In genomic region chr1:121519756-121520286, GRCh38 we compare ENCODE assay signal across 8 cellular contexts.
DNase-seq lines count a peak whose midpoint lies in the region; ATAC-seq and TF ChIP-seq lines count a peak whose summit lies in the region.
"Not testable (repeated sequence)": the region's sequence is repeated elsewhere in the genome, so short reads cannot be mapped to it uniquely, and the experiment has no call there.

No MANE protein-coding gene starts in this region.

- not testable (repeated sequence) for H3K14ac ChIP-seq in IMR-90 (replicated peaks; ENCODE audit: low read depth, low read length)

- not testable (repeated sequence) for ATAC-seq in IMR-90 (ENCODE audit: low read depth); activated naive CD4-positive, alpha-beta T cell treated with anti-CD3 and anti-CD28 coated beads, Interleukin-2, amount 50 U/mL, for 72 hours; naive thymus-derived CD4-positive, alpha-beta T cell

- not testable (repeated sequence) for BruUV-seq in IMR-90 (replicated peaks; lab: Mats Ljungman, UMichigan)

- H3K79me1 ChIP-seq in IMR-90 (ENCODE audit: low read depth in 1 of 2, low read length in 2 of 2): not testable (repeated sequence)

- not testable (repeated sequence) for H3K4ac ChIP-seq in IMR-90 (ENCODE audit: low read depth, low read length)

- TF ChIP-seq RAD21 in IMR-90 (IDR thresholded peaks at IDR 0.05; ENCODE audit: low read length): not testable (repeated sequence)

- not testable (repeated sequence) for H3K23ac ChIP-seq in IMR-90 (ENCODE audit: low read depth, low read length)

- intact Hi-C loops in IMR-90 (cut with micrococcal nuclease): loop anchor here (5.0 kb wide), 3 partner anchors 37 to 77 kb away; no protein-coding TSS in a partner anchor
- intact Hi-C loops in naive thymus-derived CD4-positive, alpha-beta T cell (cut with micrococcal nuclease): loop anchor here (1.0 to 10.0 kb wide), 7 partner anchors 31 to 1805 kb away; partner anchors contain the start of genes FAM72B (in 1 of the 2), PHGDH (in 1 of the 2) and SRGAP2C (in 1 of the 2)

- not testable (repeated sequence) for H2AK9ac ChIP-seq in IMR-90 (replicated peaks; ENCODE audit: low read depth, low read length, poor library complexity)

- H3F3A ChIP-seq in smooth muscle cell (ENCODE audit: low read depth): not testable (repeated sequence)

- dilution Hi-C loops in IMR-90 (cut with HindIII; ENCODE audit: low sequenced_read_pairs, unreplicated experiment): not testable (repeated sequence)

- H4K5ac ChIP-seq in IMR-90 (ENCODE audit: low read depth, low read length): not testable (repeated sequence)

- not testable (repeated sequence) for H3K4me1 ChIP-seq in IMR-90 (ENCODE audit: control insufficient read depth, insufficient read depth, low read length); iPS DF 6.9 (ENCODE audit: control insufficient read depth, insufficient read depth, low read length); smooth muscle cell (ENCODE audit: low read depth)
- H3K4me1 ChIP-seq in effector memory CD4-positive, alpha-beta T cell (ENCODE audit: control insufficient read depth, insufficient read depth, low read length, poor library complexity, severe bottlenecking): peaks cover 18% of the 10 kb centered on the region
- peaks cover 30 to 36% of the 10 kb centered on the region in 2 donors for H3K4me1 ChIP-seq in naive thymus-derived CD4-positive, alpha-beta T cell (ENCODE audit: control insufficient read depth in 2 of 2, insufficient read depth in 2 of 2, low read length in 2 of 2)

- H3K79me2 ChIP-seq in smooth muscle cell (ENCODE audit: low read depth): not testable (repeated sequence)

- peaks cover 38% of the 10 kb centered on the region for H3K4me1 Mint-ChIP-seq in T-helper 1 cell treated with Interleukin-12 subunit alpha and Interleukin-12 subunit beta and Interleukin-4 antibody, amounts not matched to agents 30 μg/mL and 1 μg/mL, for 36 hours (ENCODE audit: low read depth)
- H3K4me1 Mint-ChIP-seq in naive thymus-derived CD4-positive, alpha-beta T cell: peaks cover 37 to 73% (median 62%) of the 10 kb centered on the region in 7 donors

- DNase-seq in AG09309 (ENCODE audit: low read depth); IMR-90; activated naive CD4-positive, alpha-beta T cell treated with anti-CD3 and anti-CD28 coated beads, Interleukin-2, amount 50 U/mL, for 72 hours (ENCODE audit: low spot score in 2 of 2); effector memory CD4-positive, alpha-beta T cell; iPS DF 6.9 (ENCODE audit: low read depth, low spot score); smooth muscle cell (lab: John Stamatoyannopoulos, UW; ENCODE audit: unreplicated experiment): not testable (repeated sequence)
- peak in 1 of 9 donors; percentile 39 for DNase-seq in naive thymus-derived CD4-positive, alpha-beta T cell

- H2BK120ac ChIP-seq in IMR-90 (ENCODE audit: low read depth, low read length): not testable (repeated sequence)

- H3K9me3 ChIP-seq in IMR-90 (ENCODE audit: control insufficient read depth, insufficient read depth, low read length); effector memory CD4-positive, alpha-beta T cell (ENCODE audit: control insufficient read depth, low read length); iPS DF 6.9 (ENCODE audit: control insufficient read depth, insufficient read depth, low read length); naive thymus-derived CD4-positive, alpha-beta T cell (ENCODE audit: control insufficient read depth in 2 of 3, low read length in 3 of 3); smooth muscle cell (replicated peaks; ENCODE audit: low read depth): not testable (repeated sequence)

- not testable (repeated sequence) for H2BK20ac ChIP-seq in IMR-90 (ENCODE audit: low read depth, low read length)

- not testable (repeated sequence) for TF ChIP-seq CTCF in AG09309 (IDR thresholded peaks at IDR 0.05; ENCODE audit: control insufficient read depth, insufficient read depth, low read depth, low read length, missing control alignments); IMR-90 (conservative IDR thresholded peaks at IDR 0.05; ENCODE audit: low read depth, low read length); smooth muscle cell (IDR thresholded peaks at IDR 0.05; ENCODE audit: borderline replicate concordance, insufficient read depth, poor library complexity, severe bottlenecking)

- peak overlapping the region; percentile 37 for H3K4me3 ChIP-seq in AG09309 (ENCODE audit: control insufficient read depth, low read depth, low read length)
- H3K4me3 ChIP-seq in IMR-90 (ENCODE audit: insufficient read depth, low read depth, low read length): not testable (repeated sequence)
- H3K4me3 ChIP-seq in effector memory CD4-positive, alpha-beta T cell (ENCODE audit: insufficient read depth, low read depth, low read length, poor library complexity, severe bottlenecking): peak overlapping the region; percentile 84
- peak overlapping the region; percentile 35; the same call in 1 of the 2 replicates for H3K4me3 ChIP-seq in iPS DF 6.9 (ENCODE audit: low read length)
- peak overlapping the region; percentile 86 for H3K4me3 ChIP-seq in naive thymus-derived CD4-positive, alpha-beta T cell (ENCODE audit: low read length)
- H3K4me3 ChIP-seq in smooth muscle cell: peak overlapping the region; percentile 71

- H2AFZ ChIP-seq in IMR-90 (replicated peaks; ENCODE audit: low read length, poor library complexity) (peak overlapping the region; percentile 63), smooth muscle cell (ENCODE audit: low read depth) (peak overlapping the region; percentile 83)

- not testable (repeated sequence) for H3K9me3 Mint-ChIP-seq in T-helper 1 cell treated with Interleukin-12 subunit alpha and Interleukin-12 subunit beta and Interleukin-4 antibody, amounts not matched to agents 30 μg/mL and 1 μg/mL, for 36 hours; activated naive CD4-positive, alpha-beta T cell treated with anti-CD3 and anti-CD28 coated beads, Interleukin-2, amount 50 U/mL, for 72 hours
- H3K9me3 Mint-ChIP-seq in naive thymus-derived CD4-positive, alpha-beta T cell: peaks cover 0 to 10% (median 0%) of the 10 kb centered on the region in 11 donors

- not testable (repeated sequence) for H3K56ac ChIP-seq in IMR-90 (ENCODE audit: extremely low read depth, insufficient read depth, low read length)

- WGBS in IMR-90 (ENCODE audit: extremely low coverage in 2 of 2, insufficient read length in 1 of 2), 2 experiments: no CpG with 5 or more reads among the region's 19 CpGs
- WGBS in iPS DF 6.9 (ENCODE audit: insufficient coverage, insufficient read length): no CpG with 5 or more reads among the region's 19 CpGs
- 53% methylated on average over 19 of the region's 19 CpGs for whole genome bisulfite sequencing in smooth muscle cell (ENCODE audit: low lambda C conversion rate)

- H4K8ac ChIP-seq in IMR-90 (ENCODE audit: low read depth in 2 of 2, low read length in 2 of 2): not testable (repeated sequence)

- TF ChIP-seq POLR2A in IMR-90 (IDR thresholded peaks at IDR 0.05; ENCODE audit: low read depth, low read length): not testable (repeated sequence)

- peak overlapping the region; percentile 90 for H3K4me3 Mint-ChIP-seq in T-helper 1 cell treated with Interleukin-12 subunit alpha and Interleukin-12 subunit beta and Interleukin-4 antibody, amounts not matched to agents 30 μg/mL and 1 μg/mL, for 36 hours
- peak overlapping the region; percentile 70 to 97 (median 91) for H3K4me3 Mint-ChIP-seq in naive thymus-derived CD4-positive, alpha-beta T cell

- peaks cover 26% of the 10 kb centered on the region for H3K27me3 ChIP-seq in IMR-90 (ENCODE audit: control insufficient read depth, insufficient read depth, low read length)
- H3K27me3 ChIP-seq in effector memory CD4-positive, alpha-beta T cell (replicated peaks; ENCODE audit: control insufficient read depth, insufficient read depth, low read length, poor library complexity, severe bottlenecking); iPS DF 6.9 (ENCODE audit: control insufficient read depth, insufficient read depth, low read length); naive thymus-derived CD4-positive, alpha-beta T cell (ENCODE audit: control insufficient read depth in 2 of 2, insufficient read depth in 2 of 2, low read length in 2 of 2); smooth muscle cell (ENCODE audit: low read depth): not testable (repeated sequence)

- H3K27ac ChIP-seq in IMR-90 (ENCODE audit: insufficient read depth, low read length); iPS DF 6.9 (ENCODE audit: low read length); smooth muscle cell (ENCODE audit: low read depth): not testable (repeated sequence)
- peak overlapping the region; percentile 85 for H3K27ac ChIP-seq in effector memory CD4-positive, alpha-beta T cell (ENCODE audit: insufficient read depth, low read length, poor library complexity, severe bottlenecking)
- H3K27ac ChIP-seq in naive thymus-derived CD4-positive, alpha-beta T cell (ENCODE audit: low read depth, low read length): peak overlapping the region; percentile 76

- H3K27me3 Mint-ChIP-seq in T-helper 1 cell treated with Interleukin-12 subunit alpha and Interleukin-12 subunit beta and Interleukin-4 antibody, amounts not matched to agents 30 μg/mL and 1 μg/mL, for 36 hours (ENCODE audit: low read depth); naive thymus-derived CD4-positive, alpha-beta T cell: not testable (repeated sequence)

- H3K36me3 ChIP-seq in IMR-90 (ENCODE audit: control insufficient read depth, insufficient read depth, low read length); effector memory CD4-positive, alpha-beta T cell (ENCODE audit: control insufficient read depth, insufficient read depth, low read length); iPS DF 6.9 (ENCODE audit: control insufficient read depth, insufficient read depth, low read length); naive thymus-derived CD4-positive, alpha-beta T cell (ENCODE audit: control insufficient read depth in 2 of 3, insufficient read depth in 3 of 3, low read length in 3 of 3); smooth muscle cell (ENCODE audit: low read depth): not testable (repeated sequence)

- not testable (repeated sequence) for H2AK5ac ChIP-seq in IMR-90 (ENCODE audit: low read depth, low read length)

- not testable (repeated sequence) for H3K9ac ChIP-seq in IMR-90 (ENCODE audit: low read depth, low read length); smooth muscle cell (ENCODE audit: low read depth)

- peaks cover 12% of the 10 kb centered on the region for H3K36me3 Mint-ChIP-seq in T-helper 1 cell treated with Interleukin-12 subunit alpha and Interleukin-12 subunit beta and Interleukin-4 antibody, amounts not matched to agents 30 μg/mL and 1 μg/mL, for 36 hours (ENCODE audit: low read depth)
- H3K36me3 Mint-ChIP-seq in activated naive CD4-positive, alpha-beta T cell treated with anti-CD3 and anti-CD28 coated beads, Interleukin-2, amount 50 U/mL, for 72 hours: not testable (repeated sequence)
- peaks cover 0 to 37% (median 0%) of the 10 kb centered on the region in 5 donors for H3K36me3 Mint-ChIP-seq in naive thymus-derived CD4-positive, alpha-beta T cell

- in situ Hi-C loops in IMR-90 (cut with MboI; ENCODE audit: low sequenced_read_pairs): not testable (repeated sequence)

- not testable (repeated sequence) for H3K9me1 ChIP-seq in IMR-90 (ENCODE audit: insufficient read depth, low read length)

- H3K18ac ChIP-seq in IMR-90 (ENCODE audit: low read depth, low read length): not testable (repeated sequence)

- H4K20me1 ChIP-seq in IMR-90 (ENCODE audit: insufficient read depth, low read length); smooth muscle cell (ENCODE audit: low read depth): not testable (repeated sequence)

- H4K91ac ChIP-seq in IMR-90 (ENCODE audit: insufficient read depth, low read depth, low read length): not testable (repeated sequence)

- H3K27ac Mint-ChIP-seq in T-helper 1 cell treated with Interleukin-12 subunit alpha and Interleukin-12 subunit beta and Interleukin-4 antibody, amounts not matched to agents 30 μg/mL and 1 μg/mL, for 36 hours: peak overlapping the region; percentile 90
- H3K27ac Mint-ChIP-seq in activated naive CD4-positive, alpha-beta T cell treated with anti-CD3 and anti-CD28 coated beads, Interleukin-2, amount 50 U/mL, for 72 hours: peak overlapping the region; percentile 84 to 85
- peak overlapping the region; percentile 68 to 96 (median 90) for H3K27ac Mint-ChIP-seq in naive thymus-derived CD4-positive, alpha-beta T cell

- not testable (repeated sequence) for H2BK15ac ChIP-seq in IMR-90 (ENCODE audit: low read depth, low read length)

- H2BK5ac ChIP-seq in IMR-90 (ENCODE audit: low read depth, low read length, poor library complexity, severe bottlenecking): not testable (repeated sequence)

- POLR2A ChIA-PET in IMR-90 (lab: Charles Lee; ENCODE audit: unreplicated experiment): not testable (repeated sequence)
- POLR2A ChIA-PET in naive thymus-derived CD4-positive, alpha-beta T cell (lab: Charles Lee): interaction anchor here (0.6 to 1.7 kb wide), 9 partner anchors 10 to 77 kb away, joined by 3 to 25 read pairs (median 4); no protein-coding TSS in a partner anchor

- CTCF ChIA-PET in IMR-90 (lab: Yijun Ruan, JAX): interaction anchor here (0.6 kb wide), 1 partner anchor 53 kb away, joined by 3 read pairs; no protein-coding TSS in a partner anchor
- CTCF ChIA-PET in naive thymus-derived CD4-positive, alpha-beta T cell (lab: Charles Lee): interaction anchor here (1.1 kb wide), 1 partner anchor 73 kb away, joined by 4 read pairs; no protein-coding TSS in a partner anchor

- H3K4me2 ChIP-seq in IMR-90 (ENCODE audit: low read depth, low read length): peak overlapping the region; percentile 56; the same call in 1 of the 2 replicates
- peak overlapping the region; percentile 94 for H3K4me2 ChIP-seq in smooth muscle cell
